8 cellular contexts compared by ENCODE assay signal in the genomic region with DNA sequence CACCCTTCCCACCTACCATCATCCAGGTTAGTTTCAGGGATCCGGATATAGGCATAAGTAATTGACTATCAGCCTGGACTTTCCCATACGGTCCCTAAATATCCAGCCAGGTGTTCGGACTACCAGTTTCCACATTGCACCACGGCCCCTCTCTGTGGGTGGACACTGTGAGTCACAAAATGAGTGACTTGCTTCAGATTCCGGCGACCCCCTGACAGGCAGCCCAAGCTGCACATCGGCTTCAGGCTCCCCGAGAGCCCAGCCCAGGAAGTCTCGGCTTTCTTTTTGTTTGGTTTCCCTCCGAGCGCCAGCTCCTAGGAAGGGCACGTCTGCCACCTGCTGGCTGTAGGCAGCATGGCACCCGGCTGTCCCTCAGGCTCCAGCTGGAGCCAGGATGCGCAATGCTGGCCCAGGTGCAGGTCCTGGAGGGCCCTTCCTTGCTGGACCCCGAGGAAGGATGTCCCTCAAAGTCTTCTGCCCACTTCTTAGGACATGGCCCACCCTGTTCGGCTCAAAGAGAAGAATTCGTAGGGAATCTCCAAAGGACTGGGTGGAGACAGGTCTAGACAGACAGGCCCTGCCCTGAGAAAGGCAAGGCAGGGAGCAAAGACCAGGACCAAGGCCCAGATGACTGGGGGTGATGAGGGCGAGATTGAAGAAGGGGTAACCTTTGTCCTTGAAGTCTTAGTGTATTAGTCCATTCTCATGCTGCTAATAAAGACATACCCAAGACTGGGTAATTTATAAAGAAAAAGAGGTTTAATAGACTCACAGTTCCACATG. TPM values are rescaled to one million over a fixed set of nuclear protein-coding genes. Genes with fewer than 3 reads are reported as not detected.
DNase-seq lines count a peak whose midpoint lies in the region; ATAC-seq and TF ChIP-seq lines count a peak whose summit lies in the region.

No MANE protein-coding gene starts in this region.

- peak in 6 of 7 experiments; percentile 74 to 100 (median 98) for TF ChIP-seq CTCF in stomach (IDR thresholded peaks at IDR 0.05)

- peak overlapping the region; percentile 74 for H2AFZ ChIP-seq in neuron (ENCODE audit: low read depth, low read length)

- H3K4me3 ChIP-seq in neuron (ENCODE audit: low read length), result peak overlapping the region; percentile 37
- H3K4me3 ChIP-seq in stomach, result peak overlapping the region; percentile 31 to 46 (median 42)

- ATAC-seq in GM21367 (IDR thresholded peaks at IDR 0.05; ENCODE audit: unreplicated experiment), result peak; percentile 98

- peak overlapping the region in 4 of 5 donors; percentile 27 to 78 (median 66) for H3K27ac ChIP-seq in stomach

- WGBS in stomach, 5 donors, result 6 to 10% (median 7%) methylated on average over 18 of the region's 18 CpGs

- H3K27me3 ChIP-seq in neuron (ENCODE audit: insufficient read depth, low read length) (peaks cover 18% of the 10 kb centered on the region), stomach (no peaks in the 10 kb centered on the region)

- H3K36me3 ChIP-seq in neuron (ENCODE audit: insufficient read depth, low read length) (no peaks in the 10 kb centered on the region), stomach (no peaks in the 10 kb centered on the region)

- DNase-seq in D341Med (ENCODE audit: low spot score) (peak; percentile 79), HT-29 (ENCODE audit: low spot score) (peak; percentile 77), RKO (ENCODE audit: low spot score) (peak; percentile 66), fibroblast of the conjunctiva (ENCODE audit: low read depth) (peak; percentile 45), stomach (peak; percentile 87)
- DNase-seq in activated T-helper 9 cell treated with anti-CD3 and anti-CD28 coated beads, Interleukin-2, amount 50 U/mL, for 16 hours (ENCODE audit: low read depth), result peak; percentile 27

- intact Hi-C loops in stomach (cut with DNase I; ENCODE audit: low total_unique reads), result no loop called here

- no peak for TF ChIP-seq EP300 in stomach (IDR thresholded peaks at IDR 0.05)

- TF ChIP-seq POLR2A in stomach (IDR thresholded peaks at IDR 0.05), result no peak

- H3K9me3 ChIP-seq in neuron (ENCODE audit: low read length), result no peaks in the 10 kb centered on the region
- no peaks in the 10 kb centered on the region for H3K9me3 ChIP-seq in stomach

- H3K4me1 ChIP-seq in neuron (ENCODE audit: insufficient read depth, low read length) (peaks cover 5% of the 10 kb centered on the region), stomach (peaks cover 8 to 23% (median 16%) of the 10 kb centered on the region in 4 donors)

RNA-seq across cellular contexts. Expression of gene HABP2, which starts 10.6 kb away (rescaled TPM):
- total RNA-seq in HT-29 (2014; rRNA removed; shearing (Covaris generic)), result not detected in 2 replicates
- 10 to 100 TPM in 1 of 5 donors, 1 to 10 TPM in 2, not detected in 2; 2.0 to 11.4 (median 2.2) TPM for total RNA-seq in stomach
- polyA plus RNA-seq in stomach, result 1 to 10 TPM in 2 of 3 donors, under 1 TPM in 1; 0.76 to 9.2 (median 5.3) TPM

Comparison
In these comparisons a context has a peak if more than half of its experiments do, and no peak if none do; other contexts are left out.
1. Peak in every context shown above with its lines: DNase-seq, ATAC-seq, H3K4me3 ChIP-seq and H3K27ac ChIP-seq.
2. DNase-seq: peak in every context shown above with its lines; median percentile 87 in stomach; 79 in D341Med; 77 in HT-29; 66 in RKO; 45 in fibroblast of the conjunctiva; 27 in activated T-helper 9 cell treated with anti-CD3 and anti-CD28 coated beads, Interleukin-2, amount 50 U/mL, for 16 hours.